11 cellular contexts compared by ENCODE assay signal in the genomic region with DNA sequence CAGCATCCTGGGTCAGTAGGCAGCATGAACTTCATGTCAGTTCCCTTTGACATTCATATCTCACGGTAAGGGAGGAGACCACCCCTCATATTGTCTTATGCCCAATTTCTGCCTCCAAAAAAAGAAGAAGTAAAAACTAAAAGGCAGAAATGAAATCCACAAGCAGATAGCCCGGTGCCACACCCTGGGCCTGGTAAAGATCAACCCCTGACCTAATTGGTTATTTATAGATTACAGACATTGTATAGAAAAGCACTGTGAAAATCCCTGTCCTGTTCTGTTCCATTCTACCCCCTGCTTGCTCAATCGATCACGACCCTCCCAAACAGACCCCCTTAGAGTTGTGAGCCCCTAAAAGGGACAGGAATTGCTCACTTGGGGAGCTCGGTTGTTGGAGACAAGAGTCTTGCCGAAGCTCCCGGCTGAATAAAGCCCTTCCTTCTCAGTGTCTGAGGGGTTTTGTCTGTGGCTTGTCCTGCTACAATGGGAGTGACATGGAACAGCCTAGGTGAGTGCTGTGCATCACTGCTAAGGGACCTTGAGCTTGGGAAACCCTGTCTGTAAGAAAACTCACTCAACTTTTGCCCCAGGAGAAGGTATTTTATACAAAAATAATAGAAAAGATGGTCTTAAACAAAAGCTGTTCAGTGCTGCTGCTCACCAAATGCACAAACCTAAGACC. TPM values are rescaled to one million over a fixed set of nuclear protein-coding genes. Genes with fewer than 3 reads are reported as not detected.
DNase-seq lines count a peak whose midpoint lies in the region; ATAC-seq and TF ChIP-seq lines count a peak whose summit lies in the region.
"Had no signal": no experiment of that assay in that cellular context is flagged by ENCODE, and none has a peak within 500 bp of the region (broad histone marks: within the 10 kb centered on the region; RNA-seq: fewer than 3 reads in every experiment).

No MANE protein-coding gene starts in this region.

- TF ChIP-seq CTCF in OCI-LY1 (IDR thresholded peaks at IDR 0.05; ENCODE audit: low read length) (no peak), gastrocnemius medialis (IDR thresholded peaks at IDR 0.05 in 4 of 5, conservative IDR thresholded peaks at IDR 0.05 in 1 of 5) (no peak)

- no peaks in the 10 kb centered on the region for H4K20me1 ChIP-seq in OCI-LY1 (ENCODE audit: insufficient read depth, low read length)

- no peaks in the 10 kb centered on the region for H3K27me3 Mint-ChIP-seq in dendritic cell treated with granulocyte-macrophage colony-stimulating factor and Interleukin-4, amounts not matched to agents 40 ng/mL and 50 ng/mL, for 4 days

- DNase-seq in NOMO-1 (lab: John Stamatoyannopoulos, UW; ENCODE audit: unreplicated experiment in 2 of 2) (peak; percentile 20 to 44), NOMO-1 treated with dmso at 0.1 percent for 144 hours (lab: John Stamatoyannopoulos, UW; ENCODE audit: unreplicated experiment) (no peak), gastrocnemius medialis (no peak), NK-92 (lab: John Stamatoyannopoulos, UW; ENCODE audit: unreplicated experiment) (no peak), hippocampal formation (lab: John Stamatoyannopoulos, UW) (no peak)
- DNase-seq: 8988T, NCI-H2107 had no signal

- H3K27ac ChIP-seq in OCI-LY1 (ENCODE audit: low read depth, low read length, poor library complexity, severe bottlenecking) = peak overlapping the region; percentile 21
- peak overlapping the region; percentile 81 to 98 (median 98) for H3K27ac ChIP-seq in gastrocnemius medialis
- H3K27ac ChIP-seq: prostate gland had no signal

- H3K27me3 ChIP-seq in OCI-LY1 (ENCODE audit: insufficient read depth, low read length) (no peaks in the 10 kb centered on the region), gastrocnemius medialis (no peaks in the 10 kb centered on the region)

- in situ Hi-C loops in gastrocnemius medialis (cut with MboI; ENCODE audit: low sequenced_read_pairs in 4 of 4) = loop anchor here in 1 of 4 donors (25.0 kb wide), 1 partner anchor 1876 kb away; a partner anchor contains a TSS

- H3K4me1 Mint-ChIP-seq in dendritic cell treated with granulocyte-macrophage colony-stimulating factor and Interleukin-4, amounts not matched to agents 40 ng/mL and 50 ng/mL, for 4 days (ENCODE audit: low read depth) = peaks cover 75% of the 10 kb centered on the region

- ATAC-seq in gastrocnemius medialis (no peak), GM18517 (IDR thresholded peaks at IDR 0.05; ENCODE audit: unreplicated experiment) (no peak)

- H3K9me3 ChIP-seq in OCI-LY1 (ENCODE audit: low read length) = no peaks in the 10 kb centered on the region
- H3K9me3 ChIP-seq in gastrocnemius medialis = no peaks in the 10 kb centered on the region
- H3K9me3 ChIP-seq: prostate gland had no signal

- intact Hi-C loops in dendritic cell treated with granulocyte-macrophage colony-stimulating factor and Interleukin-4, amounts not matched to agents 40 ng/mL and 50 ng/mL, for 4 days (cut with micrococcal nuclease) = no loop called here
- intact Hi-C loops in gastrocnemius medialis (cut with DNase I; ENCODE audit: low total_unique reads) = no loop called here

- peaks cover 100% of the 10 kb centered on the region for H3K79me2 ChIP-seq in OCI-LY1 (ENCODE audit: insufficient read depth, low read length)

- H3K4me2 ChIP-seq in OCI-LY1 (ENCODE audit: low read length) = peak overlapping the region; percentile 6; the same call in 1 of the 2 replicates

- H2AFZ ChIP-seq in OCI-LY1 (ENCODE audit: low read length) = no peak overlapping the region

- no peak for TF ChIP-seq POLR2A in gastrocnemius medialis (IDR thresholded peaks at IDR 0.05)

- H3K27ac Mint-ChIP-seq in dendritic cell treated with granulocyte-macrophage colony-stimulating factor and Interleukin-4, amounts not matched to agents 40 ng/mL and 50 ng/mL, for 4 days = peak overlapping the region; percentile 86

- H3K9me2 ChIP-seq in OCI-LY1 (ENCODE audit: low read depth, low read length) = no peaks in the 10 kb centered on the region

- no peaks in the 10 kb centered on the region for H3K9me3 Mint-ChIP-seq in dendritic cell treated with granulocyte-macrophage colony-stimulating factor and Interleukin-4, amounts not matched to agents 40 ng/mL and 50 ng/mL, for 4 days

- H3K4me3 Mint-ChIP-seq in dendritic cell treated with granulocyte-macrophage colony-stimulating factor and Interleukin-4, amounts not matched to agents 40 ng/mL and 50 ng/mL, for 4 days = peak overlapping the region; percentile 76

- H3K4me1 ChIP-seq in OCI-LY1 (ENCODE audit: insufficient read depth, low read length, severe bottlenecking) (peaks cover 68% of the 10 kb centered on the region), gastrocnemius medialis (peaks cover 83 to 87% of the 10 kb centered on the region in 2 donors)
- H3K4me1 ChIP-seq: prostate gland had no signal

- H3K4me3 ChIP-seq in OCI-LY1 (ENCODE audit: low read depth, low read length, poor library complexity, severe bottlenecking) (no peak overlapping the region), gastrocnemius medialis (peak overlapping the region; percentile 24 to 40 (median 30))
- H3K4me3 ChIP-seq: prostate gland had no signal

- no peak overlapping the region for H3K9ac ChIP-seq in OCI-LY1 (ENCODE audit: low read length)

- peaks cover 78% of the 10 kb centered on the region for H3K36me3 Mint-ChIP-seq in dendritic cell treated with granulocyte-macrophage colony-stimulating factor and Interleukin-4, amounts not matched to agents 40 ng/mL and 50 ng/mL, for 4 days (ENCODE audit: low read depth)

- H3K36me3 ChIP-seq in OCI-LY1 (ENCODE audit: insufficient read depth, low read length) = peaks cover 62% of the 10 kb centered on the region
- no peaks in the 10 kb centered on the region for H3K36me3 ChIP-seq in gastrocnemius medialis
- H3K36me3 ChIP-seq: prostate gland had no signal

- H3F3A ChIP-seq in OCI-LY1 (ENCODE audit: insufficient read depth, low read length) = no peaks in the 10 kb centered on the region

RNA-seq across cellular contexts. Expression of a gene that starts 11.1 kb away (rescaled TPM):
- total RNA-seq in gastrocnemius medialis = 100 to 1,000 TPM; 251 to 386 (median 277) TPM

RNA-seq across cellular contexts. Expression of a gene that starts 23.0 kb away (rescaled TPM):
- 10 to 100 TPM; 26.9 to 40.1 (median 36.7) TPM for total RNA-seq in gastrocnemius medialis

Comparison
In these comparisons a context has a peak if more than half of its experiments do, and no peak if none do; other contexts are left out.
1. DNase-seq: peak in NOMO-1 (2 of 2); none in NOMO-1 treated with dmso at 0.1 percent for 144 hours (single experiment), gastrocnemius medialis (0 of 2), NK-92 (single experiment) and hippocampal formation (0 of 2).